Comparison of ENCODE assay signal across 1 cellular context in the genomic region with DNA sequence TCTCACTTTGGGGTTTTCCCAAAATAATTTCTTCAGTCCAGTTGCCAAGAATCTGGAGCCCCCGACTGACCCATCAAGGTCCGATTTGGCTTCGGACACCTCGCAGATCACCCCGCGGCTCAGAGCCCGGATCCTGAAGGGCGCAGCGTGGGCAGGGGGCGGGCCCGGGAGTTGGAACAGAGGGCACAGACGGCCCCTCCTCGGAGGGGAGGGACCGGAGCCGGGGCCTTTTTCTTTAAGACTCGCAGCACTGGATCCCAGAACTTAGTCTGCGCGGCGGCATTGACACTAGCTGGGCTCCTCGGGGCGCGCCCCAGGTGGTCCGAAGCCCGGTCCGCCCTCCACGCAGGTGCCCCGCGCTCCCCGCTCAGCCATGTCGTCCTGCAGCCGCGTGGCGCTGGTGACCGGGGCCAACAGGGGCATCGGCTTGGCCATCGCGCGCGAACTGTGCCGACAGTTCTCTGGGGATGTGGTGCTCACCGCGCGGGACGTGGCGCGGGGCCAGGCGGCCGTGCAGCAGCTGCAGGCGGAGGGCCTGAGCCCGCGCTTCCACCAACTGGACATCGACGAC.
A peak's percentile ranks its signal among the peaks of the same experiment; 100 is the strongest.
TF ChIP-seq lines count a peak whose summit lies in the region.

TSS of gene CBR3 (plus strand) at position 260 of the 571 bp plus-strand sequence. CDS start at position 374, 114 bp downstream.

TF ChIP-seq in A549, 52 proteins besides CTCF, POLR2A, EP300 and RAD21 (continued from another document):
- TF ChIP-seq KDM1A (IDR thresholded peaks at IDR 0.05; ENCODE audit: low read depth) (no peak), ZNF302 (CRISPR knock-in tag; IDR thresholded peaks at IDR 0.05) (no peak), PHF8 (IDR thresholded peaks at IDR 0.05; ENCODE audit: borderline replicate concordance, low read depth) (peak; percentile 24; the same call in 1 of the 2 replicates), FOSL2 (IDR thresholded peaks at IDR 0.05) (no peak), FOSL2 (CRISPR knock-in tag; IDR thresholded peaks at IDR 0.05) (no peak), BHLHE40 (IDR thresholded peaks at IDR 0.05; ENCODE audit: low read depth, low read length) (no peak), CEBPB (IDR thresholded peaks at IDR 0.05) (no peak), CBX8 (IDR thresholded peaks at IDR 0.05) (no peak), MAX (IDR thresholded peaks at IDR 0.05) (peak; percentile 59; the same call in 1 of the 2 replicates)
- TF ChIP-seq, protein P1, sequence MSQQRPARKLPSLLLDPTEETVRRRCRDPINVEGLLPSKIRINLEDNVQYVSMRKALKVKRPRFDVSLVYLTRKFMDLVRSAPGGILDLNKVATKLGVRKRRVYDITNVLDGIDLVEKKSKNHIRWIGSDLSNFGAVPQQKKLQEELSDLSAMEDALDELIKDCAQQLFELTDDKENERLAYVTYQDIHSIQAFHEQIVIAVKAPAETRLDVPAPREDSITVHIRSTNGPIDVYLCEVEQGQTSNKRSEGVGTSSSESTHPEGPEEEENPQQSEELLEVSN (IDR thresholded peaks at IDR 0.05; ENCODE audit: borderline replicate concordance, low read depth), result peak; percentile 57
